Comparison of ENCODE assay signal across 8 cellular contexts in the genomic region with DNA sequence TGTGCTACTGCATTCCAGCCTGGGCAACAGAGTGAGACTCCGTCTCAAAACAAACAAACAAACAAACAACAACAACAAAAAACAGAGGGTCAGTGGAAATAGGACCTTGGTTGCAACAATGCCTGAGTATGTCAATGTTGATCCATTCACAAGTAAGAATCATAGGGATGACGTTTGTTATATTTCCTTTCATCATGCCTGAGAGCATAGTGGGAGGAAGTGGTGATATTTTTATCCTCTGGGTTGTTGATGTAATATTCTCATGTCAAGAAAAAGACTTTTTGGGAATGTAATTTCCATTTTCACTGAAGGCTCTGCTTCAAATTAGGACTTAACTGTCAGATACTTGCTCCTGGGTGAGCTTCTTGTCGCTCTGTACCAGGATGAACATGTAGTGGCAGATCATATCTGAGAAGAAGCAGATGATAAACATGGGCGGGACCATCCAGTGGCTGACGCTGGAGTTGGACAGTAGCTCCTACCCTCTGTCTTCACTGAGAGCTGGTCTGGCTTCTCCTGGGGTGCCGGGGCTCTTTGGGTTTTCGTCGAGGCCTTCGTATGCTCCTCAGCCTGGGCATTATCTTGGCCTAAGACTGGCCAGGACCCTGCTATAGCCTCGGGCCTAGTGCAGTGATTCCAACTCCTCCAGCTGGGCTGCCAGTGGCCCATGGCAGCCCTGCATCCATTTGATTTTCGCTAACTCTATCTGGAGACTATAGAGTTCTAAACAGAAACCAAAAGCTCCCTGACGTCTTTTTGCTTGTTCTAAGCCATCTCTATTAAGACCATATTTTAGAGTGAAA. TPM values are rescaled to one million over a fixed set of nuclear protein-coding genes. Genes with fewer than 3 reads are reported as not detected.
DNase-seq lines count a peak whose midpoint lies in the region; ATAC-seq and TF ChIP-seq lines count a peak whose summit lies in the region.

No MANE protein-coding gene starts in this region.

- TF ChIP-seq POLR2A in vagina (IDR thresholded peaks at IDR 0.05), result no peak

- no peak for TF ChIP-seq CTCF in CD4-positive, alpha-beta T cell (IDR thresholded peaks at IDR 0.05)
- TF ChIP-seq CTCF in OCI-LY7 (conservative IDR thresholded peaks at IDR 0.05; ENCODE audit: low read length) (no peak), lung (IDR thresholded peaks at IDR 0.05; ENCODE audit: control extremely low read depth, extremely low read depth) (no peak), vagina (IDR thresholded peaks at IDR 0.05) (no peak)

- H3K27ac Mint-ChIP-seq in CD4-positive, alpha-beta T cell, result peak overlapping the region; percentile 99

- peaks cover 55% of the 10 kb centered on the region for H3K36me3 Mint-ChIP-seq in CD4-positive, alpha-beta T cell (ENCODE audit: low read depth)

- peak overlapping the region; percentile 73 for H3K27ac ChIP-seq in CD4-positive, alpha-beta T cell (ENCODE audit: low read depth, low read length)
- H3K27ac ChIP-seq in OCI-LY7 (ENCODE audit: low read depth, low read length, poor library complexity, severe bottlenecking) (no peak overlapping the region), caudate nucleus (ENCODE audit: low read depth, low read length) (peak overlapping the region; percentile 48), lung (ENCODE audit: low read depth in 1 of 2, low read length in 1 of 2) (peak overlapping the region; percentile 60 to 93), vagina (peak overlapping the region; percentile 92)

- WGBS in lung, 2 donors, result 49 to 56% methylated on average over 12 of the region's 12 CpGs

- no TSS peak for BruUV-seq in OCI-LY7 (replicated peaks; lab: Mats Ljungman, UMichigan)

- H3K4me1 ChIP-seq in OCI-LY7 (ENCODE audit: insufficient read depth, low read length, poor library complexity, severe bottlenecking) (peaks cover 14% of the 10 kb centered on the region), lung (ENCODE audit: control insufficient read depth in 2 of 2, insufficient read depth in 2 of 2, low read length in 2 of 2) (peaks cover 3 to 11% of the 10 kb centered on the region in 2 donors), vagina (peaks cover 39% of the 10 kb centered on the region)

- peak overlapping the region; percentile 88 for H3K4me3 Mint-ChIP-seq in CD4-positive, alpha-beta T cell

- no peaks in the 10 kb centered on the region for H3K9me3 Mint-ChIP-seq in CD4-positive, alpha-beta T cell

- peaks cover 78% of the 10 kb centered on the region for H3K79me2 ChIP-seq in OCI-LY7 (ENCODE audit: insufficient read depth, low read depth, low read length)

- H3K4me3 ChIP-seq in OCI-LY7 (ENCODE audit: low read depth, low read length, poor library complexity, severe bottlenecking) (no peak overlapping the region), lung (no peak overlapping the region), vagina (peak overlapping the region; percentile 23 to 31)

- intact Hi-C loops in CD4-positive, alpha-beta T cell (cut with DNase I, micrococcal nuclease), result loop anchor here in 1 of 2 experiments (2.0 kb wide), 2 partner anchors 19 to 121 kb away; a partner anchor contains a TSS
- intact Hi-C loops in OCI-LY7 (cut with micrococcal nuclease; ENCODE audit: unreplicated experiment) (no loop called here), vagina (cut with DNase I) (no loop called here)

- peak in 7 of 10 experiments; percentile 4 to 46 (median 15) for DNase-seq in CD4-positive, alpha-beta T cell
- DNase-seq in OCI-LY7 (ENCODE audit: low spot score), result no peak
- DNase-seq in caudate nucleus (lab: John Stamatoyannopoulos, UW), result peak in 8 of 61 donors; percentile 5 to 49 (median 15)
- no peak for DNase-seq in lung (ENCODE audit: low spot score)
- no peak for DNase-seq in vagina (ENCODE audit: extremely low spot score in 2 of 2)
- no peak for DNase-seq in COR-L47 (lab: John Stamatoyannopoulos, UW)
- no peak for DNase-seq in NCI-H345 (lab: John Stamatoyannopoulos, UW)
- no peak for DNase-seq in NCI-H1092 (lab: John Stamatoyannopoulos, UW)

- H3K27me3 Mint-ChIP-seq in CD4-positive, alpha-beta T cell, result no peaks in the 10 kb centered on the region

- no peak overlapping the region for H2AFZ ChIP-seq in OCI-LY7 (ENCODE audit: low read length)

- peak; percentile 78 for ATAC-seq in CD4-positive, alpha-beta T cell (ENCODE audit: poor library complexity)
- ATAC-seq in lung (ENCODE audit: insufficient read depth, low FRiP score), result peak; percentile 44

- H4K20me1 ChIP-seq in OCI-LY7 (ENCODE audit: insufficient read depth, low read length), result 0 out of 2 replicates have a peak, but pooled peaks cover 6% of the 10 kb centered on the region

- H3K9me2 ChIP-seq in OCI-LY7 (ENCODE audit: insufficient read depth, low read length), result no peaks in the 10 kb centered on the region

- no peaks in the 10 kb centered on the region for H3K27me3 ChIP-seq in CD4-positive, alpha-beta T cell (ENCODE audit: control insufficient read depth, insufficient read depth, low read length)
- H3K27me3 ChIP-seq in lung (ENCODE audit: control insufficient read depth, insufficient read depth) (no peaks in the 10 kb centered on the region), vagina (no peaks in the 10 kb centered on the region)

- POLR2A ChIA-PET in CD4-positive, alpha-beta T cell (lab: Charles Lee), result interaction anchor here (0.6 to 2.7 kb wide), 9 partner anchors 10 to 311 kb away, joined by 3 to 23 read pairs (median 4); a partner anchor contains a TSS
- POLR2A ChIA-PET in OCI-LY7 (lab: Charles Lee), result interaction anchor here (0.7 to 1.1 kb wide), 4 partner anchors 12 to 1148 kb away, joined by 3 read pairs; no protein-coding TSS in a partner anchor

- no peaks in the 10 kb centered on the region for H3K9me3 ChIP-seq in CD4-positive, alpha-beta T cell (ENCODE audit: control insufficient read depth, low read length)
- H3K9me3 ChIP-seq in OCI-LY7 (ENCODE audit: low read length) (no peaks in the 10 kb centered on the region), lung (ENCODE audit: control insufficient read depth in 2 of 2, insufficient read depth in 1 of 2, low read length in 1 of 2) (no peaks in the 10 kb centered on the region), vagina (no peaks in the 10 kb centered on the region)

- CTCF ChIA-PET in CD4-positive, alpha-beta T cell (lab: Charles Lee), result interaction anchor here (1.0 to 2.4 kb wide), 2 partner anchors 23 to 48 kb away, joined by 3 to 8 read pairs; no protein-coding TSS in a partner anchor
- CTCF ChIA-PET in OCI-LY7 (lab: Charles Lee; ENCODE audit: unreplicated experiment), result interaction anchor here (0.6 kb wide), 1 partner anchor 48 kb away, joined by 3 read pairs; no protein-coding TSS in a partner anchor

- H3K4me2 ChIP-seq in OCI-LY7 (ENCODE audit: low read length), result peak overlapping the region; percentile 11; the same call in 1 of the 2 replicates

- peaks cover 42% of the 10 kb centered on the region for H3K4me1 Mint-ChIP-seq in CD4-positive, alpha-beta T cell (ENCODE audit: low read depth)

- H3K36me3 ChIP-seq in OCI-LY7 (ENCODE audit: insufficient read depth, low read length), result peaks cover 71% of the 10 kb centered on the region
- peaks cover 0 to 5% of the 10 kb centered on the region in 2 donors for H3K36me3 ChIP-seq in lung (ENCODE audit: control insufficient read depth in 2 of 2, insufficient read depth in 2 of 2, low read length in 2 of 2)
- H3K36me3 ChIP-seq in vagina, result peaks cover 0 to 6% of the 10 kb centered on the region in 2 donors

RNA-seq across cellular contexts. Expression of a gene that starts 19.6 kb away (rescaled TPM):
- total RNA-seq in CD4-positive, alpha-beta T cell, result 10 to 100 TPM; 16.0 to 18.3 TPM
- 64.9 and 83.0 TPM in 2 replicates for total RNA-seq in OCI-LY7 (2014; rRNA removed; shearing (Covaris generic))
- total RNA-seq in OCI-LY7 (2022), result 177 and 184 TPM in 2 replicates
- 100 to 1,000 TPM in 1 of 2 donors, 10 to 100 TPM in 1; 69.8 to 103 TPM for total RNA-seq in lung
- 10 to 100 TPM; 68.1 to 81.6 TPM for polyA plus RNA-seq in lung
- 37.6 TPM for total RNA-seq in vagina

RNA-seq across cellular contexts. Expression of a gene that starts 58.2 kb away (rescaled TPM):
- 10 to 100 TPM; 43.0 to 52.7 TPM for total RNA-seq in CD4-positive, alpha-beta T cell
- 18.8 and 19.8 TPM in 2 replicates for total RNA-seq in OCI-LY7 (2014; rRNA removed; shearing (Covaris generic))
- 63.9 and 81.0 TPM in 2 replicates for total RNA-seq in OCI-LY7 (2022)
- 10 to 100 TPM; 24.6 to 26.6 TPM for total RNA-seq in lung
- 10 to 100 TPM in 1 of 2 donors, 1 to 10 TPM in 1; 8.2 to 11.7 TPM for polyA plus RNA-seq in lung
- 27.7 TPM for total RNA-seq in vagina

Comparison
In these comparisons a context has a peak if more than half of its experiments do, and no peak if none do; other contexts are left out.
1. DNase-seq: peak in CD4-positive, alpha-beta T cell (7 of 10); none in OCI-LY7 (single experiment), lung (single experiment), vagina (0 of 2), COR-L47 (single experiment), NCI-H345 (single experiment) and NCI-H1092 (single experiment).
2. H3K4me3 ChIP-seq: peak in vagina (2 of 2); none in OCI-LY7 (single experiment) and lung (single experiment).